Comparison of ENCODE assay signal across 22 cellular contexts in genomic region chr2:41913311-41913710, GRCh38.
"Had no signal": no experiment of that assay in that cellular context is flagged by ENCODE, and none has a peak within 500 bp of the region (broad histone marks: within the 10 kb centered on the region; RNA-seq: fewer than 3 reads in every experiment).

No MANE protein-coding gene starts in this region.

- H3K4me2 ChIP-seq: neural progenitor cell, SK-N-SH had no signal

- H3K27ac Mint-ChIP-seq: activated CD4-positive, alpha-beta memory T cell treated with anti-CD3 and anti-CD28 coated beads, Interleukin-2, amount 10 ng/mL, durations not matched to agents 7 days and 5 days; activated CD4-positive, alpha-beta T cell treated with anti-CD3 and anti-CD28 coated beads, Interleukin-2, amount 10 ng/mL, durations not matched to agents 24 days and 14 days; activated naive CD4-positive, alpha-beta T cell treated with anti-CD3 and anti-CD28 coated beads for 36 hours; activated naive CD8-positive, alpha-beta T cell treated with anti-CD3 and anti-CD28 coated beads, Interleukin-2, amount 10 ng/mL, durations not matched to agents 7 days and 5 days; activated T-cell treated with anti-CD3 and anti-CD28 coated beads, Interleukin-2, amount 50 U/mL, for 72 hours; naive thymus-derived CD8-positive, alpha-beta T cell; neural progenitor cell; stimulated activated naive B cell treated with anti-CD40 and anti-IgM and Interleukin-4, amounts not matched to agents 10 μg/mL and 1 μg/mL and 100 μg/mL, for 72 hours had no signal

- H3K4me1 Mint-ChIP-seq: activated CD4-positive, alpha-beta T cell treated with anti-CD3 and anti-CD28 coated beads, Interleukin-2, amount 10 ng/mL, durations not matched to agents 24 days and 14 days; stimulated activated naive B cell treated with anti-CD40 and anti-IgM and Interleukin-4, amounts not matched to agents 10 μg/mL and 1 μg/mL and 100 μg/mL, for 72 hours had no signal

- H3K36me3 ChIP-seq: cardiac muscle cell, neural progenitor cell, thoracic aorta, upper lobe of left lung had no signal

- DNase-seq: activated CD4-positive, alpha-beta memory T cell treated with anti-CD3 and anti-CD28 coated beads, Interleukin-2, amount 10 ng/mL, durations not matched to agents 7 days and 5 days; activated CD4-positive, alpha-beta T cell treated with anti-CD3 and anti-CD28 coated beads, Interleukin-2, amount 10 ng/mL, durations not matched to agents 24 days and 14 days; activated effector memory CD4-positive, alpha-beta T cell treated with Interleukin-2 at 50 U/mL for 16 hours; activated naive CD4-positive, alpha-beta T cell treated with anti-CD3 and anti-CD28 coated beads for 36 hours; activated naive CD8-positive, alpha-beta T cell treated with anti-CD3 and anti-CD28 coated beads, Interleukin-2, amount 10 ng/mL, durations not matched to agents 7 days and 5 days; activated T-cell treated with anti-CD3 and anti-CD28 coated beads, Interleukin-2, amount 50 U/mL, for 72 hours; dermis blood vessel endothelial cell; effector CD8-positive, alpha-beta T cell; erythroblast; foreskin keratinocyte; hypothalamus; naive thymus-derived CD8-positive, alpha-beta T cell; retina; SK-N-SH; small intestine; stimulated activated CD4-positive, alpha-beta T cell treated with anti-CD3 and anti-CD28 coated beads, Interleukin-15, amount 100 ng/mL, for 24 hours; stimulated activated naive B cell treated with anti-CD40 and anti-IgM and Interleukin-4, amounts not matched to agents 10 μg/mL and 1 μg/mL and 100 μg/mL, for 72 hours; upper lobe of left lung had no signal

- H3K36me3 Mint-ChIP-seq: activated naive CD8-positive, alpha-beta T cell treated with anti-CD3 and anti-CD28 coated beads, Interleukin-2, amount 10 ng/mL, durations not matched to agents 7 days and 5 days; naive thymus-derived CD8-positive, alpha-beta T cell; neural progenitor cell; stimulated activated naive B cell treated with anti-CD40 and anti-IgM and Interleukin-4, amounts not matched to agents 10 μg/mL and 1 μg/mL and 100 μg/mL, for 72 hours had no signal

- H3K4me3 Mint-ChIP-seq: activated CD4-positive, alpha-beta memory T cell treated with anti-CD3 and anti-CD28 coated beads, Interleukin-2, amount 10 ng/mL, durations not matched to agents 7 days and 5 days; activated CD4-positive, alpha-beta T cell treated with anti-CD3 and anti-CD28 coated beads, Interleukin-2, amount 10 ng/mL, durations not matched to agents 24 days and 14 days; activated naive CD4-positive, alpha-beta T cell treated with anti-CD3 and anti-CD28 coated beads for 36 hours; activated naive CD8-positive, alpha-beta T cell treated with anti-CD3 and anti-CD28 coated beads, Interleukin-2, amount 10 ng/mL, durations not matched to agents 7 days and 5 days; activated T-cell treated with anti-CD3 and anti-CD28 coated beads, Interleukin-2, amount 50 U/mL, for 72 hours; naive thymus-derived CD8-positive, alpha-beta T cell; neural progenitor cell; stimulated activated naive B cell treated with anti-CD40 and anti-IgM and Interleukin-4, amounts not matched to agents 10 μg/mL and 1 μg/mL and 100 μg/mL, for 72 hours had no signal

- ATAC-seq: activated CD4-positive, CD25-positive, alpha-beta regulatory T cell treated with anti-CD3 and anti-CD28 coated beads, Interleukin-2, amount 50 U/mL, for 24 hours; activated T-cell treated with anti-CD3 and anti-CD28 coated beads, Interleukin-2, amount 50 U/mL, for 72 hours; foreskin keratinocyte; naive thymus-derived CD8-positive, alpha-beta T cell; stimulated activated naive B cell treated with anti-CD40 and anti-IgM and Interleukin-4, amounts not matched to agents 10 μg/mL and 1 μg/mL and 100 μg/mL, for 72 hours had no signal

- H3K9me3 ChIP-seq: SK-N-SH, thoracic aorta, upper lobe of left lung had no signal

- H2AFZ ChIP-seq: neural progenitor cell had no signal

- H3K27me3 ChIP-seq: cardiac muscle cell, neural progenitor cell, upper lobe of left lung had no signal

- H3K27ac ChIP-seq: cardiac muscle cell, foreskin keratinocyte, neural progenitor cell, upper lobe of left lung had no signal

- FAIRE-seq: small intestine had no signal

- H3K4me1 ChIP-seq: foreskin keratinocyte had no signal

- H3K9ac ChIP-seq: neural progenitor cell, SK-N-SH had no signal

- H3K9me3 Mint-ChIP-seq: activated CD4-positive, alpha-beta memory T cell treated with anti-CD3 and anti-CD28 coated beads, Interleukin-2, amount 10 ng/mL, durations not matched to agents 7 days and 5 days; activated CD4-positive, alpha-beta T cell treated with anti-CD3 and anti-CD28 coated beads, Interleukin-2, amount 10 ng/mL, durations not matched to agents 24 days and 14 days; activated naive CD4-positive, alpha-beta T cell treated with anti-CD3 and anti-CD28 coated beads for 36 hours; activated naive CD8-positive, alpha-beta T cell treated with anti-CD3 and anti-CD28 coated beads, Interleukin-2, amount 10 ng/mL, durations not matched to agents 7 days and 5 days; activated T-cell treated with anti-CD3 and anti-CD28 coated beads, Interleukin-2, amount 50 U/mL, for 72 hours; naive thymus-derived CD8-positive, alpha-beta T cell; stimulated activated naive B cell treated with anti-CD40 and anti-IgM and Interleukin-4, amounts not matched to agents 10 μg/mL and 1 μg/mL and 100 μg/mL, for 72 hours had no signal

- H3K4me3 ChIP-seq: cardiac muscle cell, neural progenitor cell, thoracic aorta, upper lobe of left lung had no signal
